In the genomic region with DNA sequence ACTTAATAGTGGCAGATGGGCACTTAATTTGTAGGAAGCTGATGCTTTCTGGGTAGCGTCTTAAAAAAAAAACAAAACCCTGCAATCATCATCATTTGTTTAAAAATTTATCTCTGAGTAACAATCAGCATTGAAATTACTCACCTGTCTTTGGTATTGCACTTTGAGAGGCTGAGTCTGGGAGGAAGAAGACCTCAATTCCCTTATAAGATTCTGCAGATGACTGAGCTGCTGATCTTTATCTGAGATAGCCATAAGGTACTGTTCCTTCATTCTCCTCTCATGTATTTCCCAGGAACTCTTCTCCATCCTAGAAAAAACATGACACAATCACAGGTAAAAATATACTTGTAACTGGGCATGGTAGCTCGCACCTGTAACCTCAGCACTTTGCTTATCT, we compare ENCODE assay signal across 20 cellular contexts. TPM values are rescaled to one million over a fixed set of nuclear protein-coding genes. Genes with fewer than 3 reads are reported as not detected.
DNase-seq lines count a peak whose midpoint lies in the region; FAIRE-seq and TF ChIP-seq lines count a peak whose summit lies in the region.
"Had no signal": no experiment of that assay in that cellular context is flagged by ENCODE, and none has a peak within 500 bp of the region (broad histone marks: within the 10 kb centered on the region; RNA-seq: fewer than 3 reads in every experiment).

No MANE protein-coding gene starts in this region.

- peaks cover 22% of the 10 kb centered on the region for H3K4me1 Mint-ChIP-seq in glutamatergic neuron (ENCODE audit: low read depth, unreplicated experiment)
- H3K4me1 Mint-ChIP-seq in activated T-helper 2 cell treated with anti-CD3 and anti-CD28 coated beads, Interferon-gamma antibody, Interleukin-2, Interleukin-4, amounts not matched to agents 10 μg/mL and 5 μg/mL and 100 μg/mL, durations not matched to agents 14 hours and 24 hours and 36 hours (ENCODE audit: low read depth): peaks cover 14% of the 10 kb centered on the region
- H3K4me1 Mint-ChIP-seq: CD14-positive monocyte; CD8-positive, alpha-beta memory T cell had no signal

- H3K4me3 Mint-ChIP-seq in glutamatergic neuron (ENCODE audit: unreplicated experiment): peak overlapping the region; percentile 20
- H3K4me3 Mint-ChIP-seq in activated T-helper 2 cell treated with anti-CD3 and anti-CD28 coated beads, Interferon-gamma antibody, Interleukin-2, Interleukin-4, amounts not matched to agents 10 μg/mL and 5 μg/mL and 100 μg/mL, durations not matched to agents 14 hours and 24 hours and 36 hours (ENCODE audit: low read depth): no peak overlapping the region
- H3K4me3 Mint-ChIP-seq: CD14-positive monocyte; CD4-positive, alpha-beta memory T cell; CD4-positive, CD25-positive, alpha-beta regulatory T cell; CD8-positive, alpha-beta memory T cell had no signal

- peaks cover 13% of the 10 kb centered on the region for H3K36me3 Mint-ChIP-seq in glutamatergic neuron (ENCODE audit: unreplicated experiment)
- H3K36me3 Mint-ChIP-seq in activated T-helper 2 cell treated with anti-CD3 and anti-CD28 coated beads, Interferon-gamma antibody, Interleukin-2, Interleukin-4, amounts not matched to agents 10 μg/mL and 5 μg/mL and 100 μg/mL, durations not matched to agents 14 hours and 24 hours and 36 hours (ENCODE audit: low read depth): peaks cover 77% of the 10 kb centered on the region

- peak overlapping the region; percentile 59 for H3K27ac Mint-ChIP-seq in glutamatergic neuron (ENCODE audit: unreplicated experiment)
- no peak overlapping the region for H3K27ac Mint-ChIP-seq in activated T-helper 2 cell treated with anti-CD3 and anti-CD28 coated beads, Interferon-gamma antibody, Interleukin-2, Interleukin-4, amounts not matched to agents 10 μg/mL and 5 μg/mL and 100 μg/mL, durations not matched to agents 14 hours and 24 hours and 36 hours
- H3K27ac Mint-ChIP-seq: CD4-positive, CD25-positive, alpha-beta regulatory T cell; CD8-positive, alpha-beta memory T cell had no signal

- DNase-seq in D721Med (ENCODE audit: insufficient read length, low spot score): no peak
- DNase-seq in NCI-H524 treated with DMSO at 0.1 percent for 48 hours (lab: John Stamatoyannopoulos, UW): peak; percentile 86
- no peak for DNase-seq in glutamatergic neuron
- no peak for DNase-seq in LoVo (ENCODE audit: low spot score)
- no peak for DNase-seq in activated T-helper 2 cell treated with anti-CD3 and anti-CD28 coated beads, Interferon-gamma antibody, Interleukin-2, Interleukin-4, amounts not matched to agents 10 μg/mL and 5 μg/mL and 100 μg/mL, durations not matched to agents 14 hours and 24 hours and 36 hours (ENCODE audit: low spot score)
- DNase-seq: 8988T; ACHN; BE2C; C1 segment of cervical spinal cord; CD4-positive, alpha-beta memory T cell; CD4-positive, CD25-positive, alpha-beta regulatory T cell; CD8-positive, alpha-beta memory T cell; COR-L47; DMS79 treated with DMSO at 0.1 percent for 48 hours; GF-D8 had no signal

- H3K9me3 Mint-ChIP-seq in glutamatergic neuron (ENCODE audit: unreplicated experiment): no peaks in the 10 kb centered on the region
- no peaks in the 10 kb centered on the region for H3K9me3 Mint-ChIP-seq in activated T-helper 2 cell treated with anti-CD3 and anti-CD28 coated beads, Interferon-gamma antibody, Interleukin-2, Interleukin-4, amounts not matched to agents 10 μg/mL and 5 μg/mL and 100 μg/mL, durations not matched to agents 14 hours and 24 hours and 36 hours
- H3K9me3 Mint-ChIP-seq: CD14-positive monocyte; CD4-positive, alpha-beta memory T cell; CD4-positive, CD25-positive, alpha-beta regulatory T cell; CD8-positive, alpha-beta memory T cell had no signal

- peak; percentile 38 for FAIRE-seq in D721Med (lab: Jason Lieb, UNC)
- FAIRE-seq: A204.1, G401.6, GM12891, GM19239 had no signal

- intact Hi-C loops in activated T-helper 2 cell treated with anti-CD3 and anti-CD28 coated beads, Interferon-gamma antibody, Interleukin-2, Interleukin-4, amounts not matched to agents 10 μg/mL and 5 μg/mL and 100 μg/mL, durations not matched to agents 14 hours and 24 hours and 36 hours (cut with micrococcal nuclease): no loop called here

- TF ChIP-seq CTCF in D721Med (IDR thresholded peaks at IDR 0.05; ENCODE audit: insufficient read depth, missing control alignments) (no peak), glutamatergic neuron (IDR thresholded peaks at IDR 0.05; ENCODE audit: partially characterized antibody, unreplicated experiment) (no peak)

- H3K27me3 Mint-ChIP-seq in glutamatergic neuron (ENCODE audit: unreplicated experiment): peaks cover 2% of the 10 kb centered on the region
- H3K27me3 Mint-ChIP-seq in activated T-helper 2 cell treated with anti-CD3 and anti-CD28 coated beads, Interferon-gamma antibody, Interleukin-2, Interleukin-4, amounts not matched to agents 10 μg/mL and 5 μg/mL and 100 μg/mL, durations not matched to agents 14 hours and 24 hours and 36 hours (ENCODE audit: low read depth): no peaks in the 10 kb centered on the region
- H3K27me3 Mint-ChIP-seq: CD4-positive, alpha-beta memory T cell; CD4-positive, CD25-positive, alpha-beta regulatory T cell; CD8-positive, alpha-beta memory T cell had no signal

RNA-seq across cellular contexts. Expression of a gene that starts 16.4 kb away (rescaled TPM):
- not detected for total RNA-seq in glutamatergic neuron (ENCODE audit: unreplicated experiment)
- total RNA-seq in activated T-helper 2 cell treated with anti-CD3 and anti-CD28 coated beads, Interferon-gamma antibody, Interleukin-2, Interleukin-4, amounts not matched to agents 10 μg/mL and 5 μg/mL and 100 μg/mL, durations not matched to agents 14 hours and 24 hours and 36 hours: 234 and 243 TPM in 2 replicates

Comparison
In these comparisons a context has a peak if more than half of its experiments do, and no peak if none do; other contexts are left out.
1. RNA of a gene that starts 16.4 kb away (total RNA-seq): 234 to 243 TPM in activated T-helper 2 cell treated with anti-CD3 and anti-CD28 coated beads, Interferon-gamma antibody, Interleukin-2, Interleukin-4, amounts not matched to agents 10 μg/mL and 5 μg/mL and 100 μg/mL, durations not matched to agents 14 hours and 24 hours and 36 hours; not detected in glutamatergic neuron (single experiment); every median in the first group is over 100 times any median in the second.